1 cellular context compared by ENCODE assay signal in the genomic region with DNA sequence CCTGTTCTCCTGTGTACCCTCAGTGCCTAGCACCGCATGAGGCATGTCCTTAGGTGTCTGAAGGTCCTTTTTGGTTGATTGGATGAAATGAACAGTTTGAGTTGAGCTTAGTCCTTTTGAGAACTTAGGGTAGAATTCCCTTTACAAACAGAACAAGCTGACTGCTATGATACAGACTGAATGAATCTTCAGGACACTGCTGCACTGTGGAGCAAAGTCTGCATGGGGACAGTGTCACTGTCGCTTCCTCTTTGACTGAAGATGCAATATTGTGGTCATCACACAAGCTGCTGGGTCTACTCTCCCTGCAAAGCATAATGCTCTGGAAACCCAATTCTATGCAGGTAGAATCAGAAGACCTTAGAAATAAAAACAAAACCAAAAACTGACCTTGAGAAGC.
TF ChIP-seq lines count a peak whose summit lies in the region.

No MANE protein-coding gene starts in this region.

TF ChIP-seq in GM23338, 12 proteins besides CTCF, POLR2A, EP300 and RAD21 (continued from another document):
- TF ChIP-seq, protein P1, sequence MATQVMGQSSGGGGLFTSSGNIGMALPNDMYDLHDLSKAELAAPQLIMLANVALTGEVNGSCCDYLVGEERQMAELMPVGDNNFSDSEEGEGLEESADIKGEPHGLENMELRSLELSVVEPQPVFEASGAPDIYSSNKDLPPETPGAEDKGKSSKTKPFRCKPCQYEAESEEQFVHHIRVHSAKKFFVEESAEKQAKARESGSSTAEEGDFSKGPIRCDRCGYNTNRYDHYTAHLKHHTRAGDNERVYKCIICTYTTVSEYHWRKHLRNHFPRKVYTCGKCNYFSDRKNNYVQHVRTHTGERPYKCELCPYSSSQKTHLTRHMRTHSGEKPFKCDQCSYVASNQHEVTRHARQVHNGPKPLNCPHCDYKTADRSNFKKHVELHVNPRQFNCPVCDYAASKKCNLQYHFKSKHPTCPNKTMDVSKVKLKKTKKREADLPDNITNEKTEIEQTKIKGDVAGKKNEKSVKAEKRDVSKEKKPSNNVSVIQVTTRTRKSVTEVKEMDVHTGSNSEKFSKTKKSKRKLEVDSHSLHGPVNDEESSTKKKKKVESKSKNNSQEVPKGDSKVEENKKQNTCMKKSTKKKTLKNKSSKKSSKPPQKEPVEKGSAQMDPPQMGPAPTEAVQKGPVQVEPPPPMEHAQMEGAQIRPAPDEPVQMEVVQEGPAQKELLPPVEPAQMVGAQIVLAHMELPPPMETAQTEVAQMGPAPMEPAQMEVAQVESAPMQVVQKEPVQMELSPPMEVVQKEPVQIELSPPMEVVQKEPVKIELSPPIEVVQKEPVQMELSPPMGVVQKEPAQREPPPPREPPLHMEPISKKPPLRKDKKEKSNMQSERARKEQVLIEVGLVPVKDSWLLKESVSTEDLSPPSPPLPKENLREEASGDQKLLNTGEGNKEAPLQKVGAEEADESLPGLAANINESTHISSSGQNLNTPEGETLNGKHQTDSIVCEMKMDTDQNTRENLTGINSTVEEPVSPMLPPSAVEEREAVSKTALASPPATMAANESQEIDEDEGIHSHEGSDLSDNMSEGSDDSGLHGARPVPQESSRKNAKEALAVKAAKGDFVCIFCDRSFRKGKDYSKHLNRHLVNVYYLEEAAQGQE (IDR thresholded peaks at IDR 0.05; ENCODE audit: unreplicated experiment), result no peak
- TF ChIP-seq EZH2phosphoT487 (IDR thresholded peaks at IDR 0.05; ENCODE audit: unreplicated experiment), result no peak
- no peak for TF ChIP-seq STAT1 (IDR thresholded peaks at IDR 0.05; ENCODE audit: unreplicated experiment)
- TF ChIP-seq, protein P2, sequence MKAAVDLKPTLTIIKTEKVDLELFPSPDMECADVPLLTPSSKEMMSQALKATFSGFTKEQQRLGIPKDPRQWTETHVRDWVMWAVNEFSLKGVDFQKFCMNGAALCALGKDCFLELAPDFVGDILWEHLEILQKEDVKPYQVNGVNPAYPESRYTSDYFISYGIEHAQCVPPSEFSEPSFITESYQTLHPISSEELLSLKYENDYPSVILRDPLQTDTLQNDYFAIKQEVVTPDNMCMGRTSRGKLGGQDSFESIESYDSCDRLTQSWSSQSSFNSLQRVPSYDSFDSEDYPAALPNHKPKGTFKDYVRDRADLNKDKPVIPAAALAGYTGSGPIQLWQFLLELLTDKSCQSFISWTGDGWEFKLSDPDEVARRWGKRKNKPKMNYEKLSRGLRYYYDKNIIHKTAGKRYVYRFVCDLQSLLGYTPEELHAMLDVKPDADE (IDR thresholded peaks at IDR 0.05), result no peak
- TF ChIP-seq, protein P3, sequence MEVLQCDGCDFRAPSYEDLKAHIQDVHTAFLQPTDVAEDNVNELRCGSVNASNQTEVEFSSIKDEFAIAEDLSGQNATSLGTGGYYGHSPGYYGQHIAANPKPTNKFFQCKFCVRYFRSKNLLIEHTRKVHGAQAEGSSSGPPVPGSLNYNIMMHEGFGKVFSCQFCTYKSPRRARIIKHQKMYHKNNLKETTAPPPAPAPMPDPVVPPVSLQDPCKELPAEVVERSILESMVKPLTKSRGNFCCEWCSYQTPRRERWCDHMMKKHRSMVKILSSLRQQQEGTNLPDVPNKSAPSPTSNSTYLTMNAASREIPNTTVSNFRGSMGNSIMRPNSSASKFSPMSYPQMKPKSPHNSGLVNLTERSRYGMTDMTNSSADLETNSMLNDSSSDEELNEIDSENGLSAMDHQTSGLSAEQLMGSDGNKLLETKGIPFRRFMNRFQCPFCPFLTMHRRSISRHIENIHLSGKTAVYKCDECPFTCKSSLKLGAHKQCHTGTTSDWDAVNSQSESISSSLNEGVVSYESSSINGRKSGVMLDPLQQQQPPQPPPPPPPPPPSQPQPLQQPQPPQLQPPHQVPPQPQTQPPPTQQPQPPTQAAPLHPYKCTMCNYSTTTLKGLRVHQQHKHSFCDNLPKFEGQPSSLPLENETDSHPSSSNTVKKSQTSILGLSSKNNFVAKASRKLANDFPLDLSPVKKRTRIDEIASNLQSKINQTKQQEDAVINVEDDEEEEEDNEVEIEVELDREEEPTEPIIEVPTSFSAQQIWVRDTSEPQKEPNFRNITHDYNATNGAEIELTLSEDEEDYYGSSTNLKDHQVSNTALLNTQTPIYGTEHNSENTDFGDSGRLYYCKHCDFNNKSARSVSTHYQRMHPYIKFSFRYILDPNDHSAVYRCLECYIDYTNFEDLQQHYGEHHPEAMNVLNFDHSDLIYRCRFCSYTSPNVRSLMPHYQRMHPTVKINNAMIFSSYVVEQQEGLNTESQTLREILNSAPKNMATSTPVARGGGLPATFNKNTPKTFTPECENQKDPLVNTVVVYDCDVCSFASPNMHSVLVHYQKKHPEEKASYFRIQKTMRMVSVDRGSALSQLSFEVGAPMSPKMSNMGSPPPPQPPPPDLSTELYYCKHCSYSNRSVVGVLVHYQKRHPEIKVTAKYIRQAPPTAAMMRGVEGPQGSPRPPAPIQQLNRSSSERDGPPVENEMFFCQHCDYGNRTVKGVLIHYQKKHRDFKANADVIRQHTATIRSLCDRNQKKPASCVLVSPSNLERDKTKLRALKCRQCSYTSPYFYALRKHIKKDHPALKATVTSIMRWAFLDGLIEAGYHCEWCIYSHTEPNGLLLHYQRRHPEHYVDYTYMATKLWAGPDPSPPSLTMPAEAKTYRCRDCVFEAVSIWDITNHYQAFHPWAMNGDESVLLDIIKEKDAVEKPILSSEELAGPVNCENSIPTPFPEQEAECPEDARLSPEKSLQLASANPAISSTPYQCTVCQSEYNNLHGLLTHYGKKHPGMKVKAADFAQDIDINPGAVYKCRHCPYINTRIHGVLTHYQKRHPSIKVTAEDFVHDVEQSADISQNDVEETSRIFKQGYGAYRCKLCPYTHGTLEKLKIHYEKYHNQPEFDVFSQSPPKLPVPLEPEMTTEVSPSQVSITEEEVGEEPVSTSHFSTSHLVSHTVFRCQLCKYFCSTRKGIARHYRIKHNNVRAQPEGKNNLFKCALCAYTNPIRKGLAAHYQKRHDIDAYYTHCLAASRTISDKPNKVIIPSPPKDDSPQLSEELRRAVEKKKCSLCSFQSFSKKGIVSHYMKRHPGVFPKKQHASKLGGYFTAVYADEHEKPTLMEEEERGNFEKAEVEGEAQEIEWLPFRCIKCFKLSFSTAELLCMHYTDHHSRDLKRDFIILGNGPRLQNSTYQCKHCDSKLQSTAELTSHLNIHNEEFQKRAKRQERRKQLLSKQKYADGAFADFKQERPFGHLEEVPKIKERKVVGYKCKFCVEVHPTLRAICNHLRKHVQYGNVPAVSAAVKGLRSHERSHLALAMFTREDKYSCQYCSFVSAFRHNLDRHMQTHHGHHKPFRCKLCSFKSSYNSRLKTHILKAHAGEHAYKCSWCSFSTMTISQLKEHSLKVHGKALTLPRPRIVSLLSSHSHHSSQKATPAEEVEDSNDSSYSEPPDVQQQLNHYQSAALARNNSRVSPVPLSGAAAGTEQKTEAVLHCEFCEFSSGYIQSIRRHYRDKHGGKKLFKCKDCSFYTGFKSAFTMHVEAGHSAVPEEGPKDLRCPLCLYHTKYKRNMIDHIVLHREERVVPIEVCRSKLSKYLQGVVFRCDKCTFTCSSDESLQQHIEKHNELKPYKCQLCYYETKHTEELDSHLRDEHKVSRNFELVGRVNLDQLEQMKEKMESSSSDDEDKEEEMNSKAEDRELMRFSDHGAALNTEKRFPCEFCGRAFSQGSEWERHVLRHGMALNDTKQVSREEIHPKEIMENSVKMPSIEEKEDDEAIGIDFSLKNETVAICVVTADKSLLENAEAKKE (CRISPR knock-in tag; IDR thresholded peaks at IDR 0.05), result no peak
- TF ChIP-seq NANOG (IDR thresholded peaks at IDR 0.05; ENCODE audit: borderline replicate concordance), result no peak
- TF ChIP-seq JUNB (IDR thresholded peaks at IDR 0.05; ENCODE audit: unreplicated experiment), result no peak
